Comparison of ENCODE assay signal across 8 cellular contexts in genomic region chr19:48720613-48721296, GRCh38. TPM values are rescaled to one million over a fixed set of nuclear protein-coding genes. Genes with fewer than 3 reads are reported as not detected.
DNase-seq lines count a peak whose midpoint lies in the region; FAIRE-seq and TF ChIP-seq lines count a peak whose summit lies in the region.

No MANE protein-coding gene starts in this region.

- DNase-seq in ELF-1 (ENCODE audit: low read depth, low spot score) (peak; percentile 99), H54 (ENCODE audit: insufficient read length, low spot score) (peak; percentile 91), M059J (ENCODE audit: low read depth) (peak; percentile 100), activated gamma-delta T cell (lab: John Stamatoyannopoulos, UW) (peak; percentile 54), frontal cortex (ENCODE audit: low spot score in 2 of 2) (peak; percentile 97 to 98), non-pigmented ciliary epithelial cell (ENCODE audit: low read depth) (peak; percentile 97), superior temporal gyrus (ENCODE audit: extremely low spot score) (peak; percentile 100)

- FAIRE-seq in H54 (lab: Jason Lieb, UNC), result no peak
- peak; percentile 90 for FAIRE-seq in frontal cortex (lab: Jason Lieb, UNC)

- TF ChIP-seq POLR2A in H54 (IDR thresholded peaks at IDR 0.05; ENCODE audit: low read depth, low read length), result peak; percentile 10; the same call in 1 of the 2 replicates
- TF ChIP-seq POLR2A in Raji (IDR thresholded peaks at IDR 0.05; ENCODE audit: insufficient read depth, low read depth, low read length), result peak; percentile 78

RNA-seq across cellular contexts. Expression of gene MAMSTR, which starts 1.2 kb away (rescaled TPM):
- 0.81 and 1.0 TPM in 2 replicates for total RNA-seq in M059J (2014; rRNA removed; shearing (Covaris generic))
- 0.41 TPM for total RNA-seq in frontal cortex

RNA-seq across cellular contexts. Expression of gene RASIP1, which starts 19.7 kb away (rescaled TPM):
- 0.20 TPM in 1 of 2 replicates, not detected in the other for total RNA-seq in M059J (2014; rRNA removed; shearing (Covaris generic))
- 2.9 TPM for total RNA-seq in frontal cortex

RNA-seq across cellular contexts. Expression of gene FUT2, which starts 25.0 kb away (rescaled TPM):
- not detected in 2 replicates for total RNA-seq in M059J (2014; rRNA removed; shearing (Covaris generic))
- total RNA-seq in frontal cortex, result under 0.01 TPM

RNA-seq across cellular contexts. Expression of gene IZUMO1, which starts 26.0 kb away (rescaled TPM):
- total RNA-seq in M059J (2014; rRNA removed; shearing (Covaris generic)), result not detected in 2 replicates
- not detected for total RNA-seq in frontal cortex

RNA-seq across cellular contexts. Expression of gene FUT1, which starts 31.7 kb away (rescaled TPM):
- total RNA-seq in M059J (2014; rRNA removed; shearing (Covaris generic)), result 0.15 and 0.79 TPM in 2 replicates
- total RNA-seq in frontal cortex, result 0.82 TPM

Comparison
In these comparisons a context has a peak if more than half of its experiments do, and no peak if none do; other contexts are left out.
1. Peak in every context shown above with its lines: DNase-seq.